Comparison of ENCODE assay signal across 8 cellular contexts in genomic region chr16:50152386-50152806, GRCh38. TPM values are rescaled to one million over a fixed set of nuclear protein-coding genes. Genes with fewer than 3 reads are reported as not detected.
DNase-seq lines count a peak whose midpoint lies in the region; ATAC-seq and TF ChIP-seq lines count a peak whose summit lies in the region.

No MANE protein-coding gene starts in this region.

- peak; percentile 49 for DNase-seq in NCI-H1105 treated with DMSO at 0.1 percent for 48 hours (lab: John Stamatoyannopoulos, UW)
- DNase-seq in NCI-H1105 (lab: John Stamatoyannopoulos, UW) = no peak
- DNase-seq in OCI-M1 (lab: John Stamatoyannopoulos, UW) = peak; percentile 49
- peak; percentile 88 for DNase-seq in activated effector memory CD4-positive, alpha-beta T cell treated with anti-CD3 and anti-CD28 coated beads, Interleukin-2, amount 50 U/mL, for 16 hours
- DNase-seq in head of caudate nucleus = peak in 41 of 42 donors; percentile 14 to 75 (median 52)
- DNase-seq in prostate gland (ENCODE audit: low spot score) = peak; percentile 20
- DNase-seq in uterus = peak; percentile 45 to 46

- H3K4me1 ChIP-seq in prostate gland (replicated peaks) = no peaks in the 10 kb centered on the region
- H3K4me1 ChIP-seq in uterus = no peaks in the 10 kb centered on the region

- intact Hi-C loops in head of caudate nucleus (cut with DNase I) = loop anchor here (2.0 to 10.0 kb wide), 3 partner anchors 52 to 128 kb away; partner anchors contain the start of genes CNEP1R1 and HEATR3
- intact Hi-C loops in prostate gland (cut with DNase I) = loop anchor here (2.0 to 10.0 kb wide), 5 partner anchors 55 to 298 kb away; partner anchors contain the start of genes CNEP1R1 and ZNF423
- intact Hi-C loops in uterus (cut with DNase I; ENCODE audit: low total_unique reads) = loop anchor here (5.0 kb wide), 1 partner anchor 55 kb away; no protein-coding TSS in a partner anchor

- TF ChIP-seq POLR2A in prostate gland (IDR thresholded peaks at IDR 0.05) (no peak), uterus (IDR thresholded peaks at IDR 0.05) (no peak)

- peak overlapping the region; percentile 72 to 91 for H3K4me3 ChIP-seq in prostate gland
- H3K4me3 ChIP-seq in uterus = peak overlapping the region; percentile 80 to 91

- H3K27ac ChIP-seq in prostate gland = peak overlapping the region; percentile 93 to 96
- peak overlapping the region; percentile 96 to 99 for H3K27ac ChIP-seq in uterus

- H3K36me3 ChIP-seq in prostate gland (no peaks in the 10 kb centered on the region), uterus (no peaks in the 10 kb centered on the region)

- ATAC-seq in HG02973 (IDR thresholded peaks at IDR 0.05; ENCODE audit: unreplicated experiment) = peak; percentile 47

- H3K27me3 ChIP-seq in prostate gland (replicated peaks; ENCODE audit: insufficient read depth) (no peaks in the 10 kb centered on the region), uterus (no peaks in the 10 kb centered on the region)

- 0% methylated on average over 24 of the region's 24 CpGs for WGBS in prostate gland

- TF ChIP-seq CTCF in prostate gland (IDR thresholded peaks at IDR 0.05) = no peak
- no peak for TF ChIP-seq CTCF in uterus (IDR thresholded peaks at IDR 0.05)

- H3K9me3 ChIP-seq in prostate gland = no peaks in the 10 kb centered on the region
- H3K9me3 ChIP-seq in uterus = no peaks in the 10 kb centered on the region

RNA-seq across cellular contexts. Expression of gene TENT4B, which starts 0.7 kb away (rescaled TPM):
- total RNA-seq in prostate gland = 10 to 100 TPM; 11.5 to 15.1 TPM
- total RNA-seq in uterus = 10 to 100 TPM in 2 of 4 donors, 1 to 10 TPM in 2; 5.9 to 24.7 (median 12.7) TPM
